Comparison of ENCODE assay signal across 1 cellular context in genomic region chr11:67118801-67119576, GRCh38.
A peak's percentile ranks its signal among the peaks of the same experiment; 100 is the strongest.
TF ChIP-seq lines count a peak whose summit lies in the region.

TSS of gene KDM2A (plus strand) at chr11:67119263. CDS start at chr11:67121317, 2,054 bp downstream.

TF ChIP-seq in GM12878, 131 proteins besides CTCF, POLR2A, EP300 and RAD21 (continued from another document and continues in another):
- no peak for TF ChIP-seq CEBPZ (IDR thresholded peaks at IDR 0.05; ENCODE audit: low read depth, low read length)
- TF ChIP-seq IRF3 (IDR thresholded peaks at IDR 0.05), result no peak
- TF ChIP-seq DPF2 (IDR thresholded peaks at IDR 0.05), result peak; percentile 52; the same call in 1 of the 2 replicates
- TF ChIP-seq CREM (IDR thresholded peaks at IDR 0.05; ENCODE audit: low read depth), result peak; percentile 45
- no peak for TF ChIP-seq SIN3A (IDR thresholded peaks at IDR 0.05; ENCODE audit: low read depth, low read length)
- TF ChIP-seq STAT3 (IDR thresholded peaks at IDR 0.05; ENCODE audit: low read depth, low read length), result no peak
- TF ChIP-seq ATF3 (IDR thresholded peaks at IDR 0.05; ENCODE audit: borderline replicate concordance, extremely low read depth, low read depth, low read length), result no peak
- no peak for TF ChIP-seq RB1 (IDR thresholded peaks at IDR 0.05; ENCODE audit: borderline replicate concordance)
- TF ChIP-seq SMAD1 (IDR thresholded peaks at IDR 0.05; ENCODE audit: low read depth, partially characterized antibody), result no peak
- no peak for TF ChIP-seq NR2C2 (IDR thresholded peaks at IDR 0.05; ENCODE audit: borderline replicate concordance, control insufficient read depth, insufficient read length, low read depth)
- TF ChIP-seq RELA (IDR thresholded peaks at IDR 0.05; ENCODE audit: borderline replicate concordance, partially characterized antibody), result no peak
- no peak for TF ChIP-seq ZNF207 (IDR thresholded peaks at IDR 0.05; ENCODE audit: borderline replicate concordance)
- no peak for TF ChIP-seq RELB (IDR thresholded peaks at IDR 0.05; ENCODE audit: low read depth)
- TF ChIP-seq FOS (IDR thresholded peaks at IDR 0.05; ENCODE audit: borderline replicate concordance, extremely low read depth, insufficient read length), result no peak
- TF ChIP-seq YBX1 (IDR thresholded peaks at IDR 0.05), result no peak
- TF ChIP-seq IRF5 (IDR thresholded peaks at IDR 0.05; ENCODE audit: borderline replicate concordance), result no peak
- no peak for TF ChIP-seq E2F4 (IDR thresholded peaks at IDR 0.05; ENCODE audit: low read depth, low read length)
- TF ChIP-seq ASH2L (IDR thresholded peaks at IDR 0.05; ENCODE audit: borderline replicate concordance, low read depth), result no peak
- no peak for TF ChIP-seq RCOR1 (conservative IDR thresholded peaks at IDR 0.05; ENCODE audit: low read depth, low read length)
- no peak for TF ChIP-seq SMARCA5 (IDR thresholded peaks at IDR 0.05)
- TF ChIP-seq GATAD2B (conservative IDR thresholded peaks at IDR 0.05; ENCODE audit: low read depth), result peak; percentile 80; the same call in 1 of the 2 replicates
- no peak for TF ChIP-seq SREBF2 (IDR thresholded peaks at IDR 0.05; ENCODE audit: low read length)
- no peak for TF ChIP-seq BCLAF1 (IDR thresholded peaks at IDR 0.05)
- TF ChIP-seq CHD2 (IDR thresholded peaks at IDR 0.05; ENCODE audit: borderline replicate concordance, low read depth, low read length), result peak; percentile 37; the same call in 1 of the 2 replicates
- no peak for TF ChIP-seq PKNOX1 (IDR thresholded peaks at IDR 0.05)
- peak; percentile 32; the same call in 1 of the 2 replicates for TF ChIP-seq HCFC1 (IDR thresholded peaks at IDR 0.05; ENCODE audit: low read length)
- TF ChIP-seq EGR1 (IDR thresholded peaks at IDR 0.05; ENCODE audit: borderline replicate concordance in 1 of 2, low read depth in 2 of 2, low read length in 2 of 2), result peak; percentile 78 to 96
- 0 out of 2 replicates have a peak, but pooled peaks have one; percentile 43 for TF ChIP-seq NKRF (conservative IDR thresholded peaks at IDR 0.05)
- TF ChIP-seq TARDBP (IDR thresholded peaks at IDR 0.05; ENCODE audit: borderline replicate concordance), result no peak
- no peak for TF ChIP-seq JUND (IDR thresholded peaks at IDR 0.05; ENCODE audit: low read depth, low read length)
- 0 out of 2 replicates have a peak, but pooled peaks have one; percentile 43 for TF ChIP-seq TCF12 (IDR thresholded peaks at IDR 0.05; ENCODE audit: low read depth, low read length)
- no peak for TF ChIP-seq MTA3 (IDR thresholded peaks at IDR 0.05; ENCODE audit: borderline replicate concordance, low read length)
- TF ChIP-seq TCF3 (IDR thresholded peaks at IDR 0.05; ENCODE audit: borderline replicate concordance, insufficient read depth, low read depth, low read length), result no peak
- TF ChIP-seq HSF1 (IDR thresholded peaks at IDR 0.05; ENCODE audit: low read depth, low read length), result no peak
- TF ChIP-seq SP1 (IDR thresholded peaks at IDR 0.05; ENCODE audit: low read depth, low read length), result no peak
- no peak for TF ChIP-seq SMC3 (IDR thresholded peaks at IDR 0.05; ENCODE audit: borderline replicate concordance, low read length)
- TF ChIP-seq IKZF1 (conservative IDR thresholded peaks at IDR 0.05), result peak; percentile 41
- no peak for TF ChIP-seq BACH1 (IDR thresholded peaks at IDR 0.05; ENCODE audit: borderline replicate concordance)
- no peak for TF ChIP-seq ZBED1 (IDR thresholded peaks at IDR 0.05; ENCODE audit: borderline replicate concordance)
- no peak for TF ChIP-seq SREBF1 (IDR thresholded peaks at IDR 0.05; ENCODE audit: low read length)
- TF ChIP-seq KLF5 (IDR thresholded peaks at IDR 0.05; ENCODE audit: partially characterized antibody), result no peak
- no peak for TF ChIP-seq CHD1 (IDR thresholded peaks at IDR 0.05; ENCODE audit: low read depth, low read length)
- TF ChIP-seq MAX (IDR thresholded peaks at IDR 0.05; ENCODE audit: low read depth, low read length), result no peak
- peak; percentile 89; the same call in 1 of the 2 replicates for TF ChIP-seq LARP7 (IDR thresholded peaks at IDR 0.05)
- TF ChIP-seq TCF7 (IDR thresholded peaks at IDR 0.05; ENCODE audit: borderline replicate concordance), result no peak
- TF ChIP-seq KAT2A (conservative IDR thresholded peaks at IDR 0.05; ENCODE audit: control insufficient read depth, low read depth, low read length), result no peak
- no peak for TF ChIP-seq RFX5 (IDR thresholded peaks at IDR 0.05; ENCODE audit: low read depth, low read length)
- TF ChIP-seq YY1 (IDR thresholded peaks at IDR 0.05; ENCODE audit: low read depth, low read length), result peak; percentile 97
- no peak; the same call in 1 of the 2 replicates for TF ChIP-seq NR2F1 (conservative IDR thresholded peaks at IDR 0.05)
- TF ChIP-seq BRCA1 (IDR thresholded peaks at IDR 0.05; ENCODE audit: low read depth, low read length), result no peak
- no peak for TF ChIP-seq IKZF2 (IDR thresholded peaks at IDR 0.05)
- TF ChIP-seq PML (IDR thresholded peaks at IDR 0.05; ENCODE audit: low read length), result no peak
